Comparison of ENCODE assay signal across 1 cellular context in the genomic region with DNA sequence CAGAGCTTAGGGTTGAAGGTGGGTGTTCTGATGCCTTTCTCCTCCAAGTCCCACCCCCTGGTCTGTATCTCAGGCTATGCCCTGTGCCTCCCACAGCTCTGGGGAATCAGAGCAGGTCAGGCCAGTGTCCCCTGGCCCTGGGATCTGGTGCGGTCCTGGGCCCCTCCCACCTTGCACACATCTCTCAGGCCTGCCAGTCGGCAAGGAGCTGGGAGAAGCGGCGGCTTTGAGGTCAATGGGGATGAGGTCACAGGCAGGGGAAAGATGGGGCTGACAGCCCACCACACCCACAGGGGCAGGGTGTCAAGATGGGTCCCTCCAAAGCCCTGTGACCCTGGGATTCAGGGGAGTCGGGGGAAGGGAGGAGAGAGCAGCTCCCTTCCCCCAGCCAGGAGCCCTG.
TF ChIP-seq lines count a peak whose summit lies in the region.

No MANE protein-coding gene starts in this region.

TF ChIP-seq in IMR-90, 13 proteins besides CTCF, POLR2A, EP300 and RAD21:
- TF ChIP-seq NFE2L2 (IDR thresholded peaks at IDR 0.05; ENCODE audit: low read depth, low read length) (no peak), MAZ (IDR thresholded peaks at IDR 0.05; ENCODE audit: borderline replicate concordance, low read depth, low read length) (no peak), ELK1 (IDR thresholded peaks at IDR 0.05; ENCODE audit: borderline replicate concordance, low read depth, low read length) (no peak), RFX5 (IDR thresholded peaks at IDR 0.05; ENCODE audit: low read depth, low read length) (no peak), USF2 (IDR thresholded peaks at IDR 0.05; ENCODE audit: low read depth, low read length) (no peak), RCOR1 (IDR thresholded peaks at IDR 0.05; ENCODE audit: insufficient replicate concordance, low read length) (no peak), SMC3 (IDR thresholded peaks at IDR 0.05; ENCODE audit: low read depth, low read length) (no peak), MXI1 (IDR thresholded peaks at IDR 0.05; ENCODE audit: borderline replicate concordance, low read depth, low read length) (no peak), CHD1 (IDR thresholded peaks at IDR 0.05; ENCODE audit: low read depth, low read length) (no peak)
TF ChIP-seq in IMR-90: peak in this region for 0.
